Comparison of ENCODE assay signal across 1 cellular context in genomic region chr20:41118112-41118511, GRCh38.
A peak's percentile ranks its signal among the peaks of the same experiment; 100 is the strongest.
TF ChIP-seq lines count a peak whose summit lies in the region.

No MANE protein-coding gene starts in this region.

TF ChIP-seq in HepG2, 621 proteins besides CTCF, POLR2A, EP300 and RAD21:
- TF ChIP-seq PRPF4 (IDR thresholded peaks at IDR 0.05; ENCODE audit: low read depth, low read length, poor library complexity, severe bottlenecking) = peak; percentile 19
